In the genomic region with DNA sequence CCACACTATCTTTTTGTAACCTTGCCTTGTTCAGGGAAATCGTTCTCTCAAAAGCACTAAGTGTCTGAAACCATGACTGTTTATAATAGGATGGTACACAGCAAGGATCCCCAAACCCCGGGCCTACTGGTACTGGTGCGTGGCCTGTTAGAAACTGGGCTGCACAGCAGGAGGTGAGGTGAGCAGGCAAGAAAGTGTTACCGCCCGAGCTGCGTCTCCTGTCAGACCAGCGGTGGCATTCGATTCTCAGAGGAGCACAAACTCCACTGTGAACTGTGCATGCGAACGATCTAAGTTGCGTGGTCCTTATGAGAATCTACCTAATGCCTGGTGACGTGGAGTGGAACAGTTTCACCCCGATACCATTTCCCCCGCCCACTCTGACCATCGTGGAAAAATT, we compare ENCODE assay signal across 27 cellular contexts.
"Had no signal": no experiment of that assay in that cellular context is flagged by ENCODE, and none has a peak within 500 bp of the region (broad histone marks: within the 10 kb centered on the region; RNA-seq: fewer than 3 reads in every experiment).

No MANE protein-coding gene starts in this region.

- H3K4me3 ChIP-seq: ascending aorta, breast epithelium, coronary artery, dorsolateral prefrontal cortex had no signal

- ATAC-seq: activated naive CD4-positive, alpha-beta T cell treated with anti-CD3 and anti-CD28 coated beads, Interleukin-2, amount 50 U/mL, for 72 hours; activated T-cell treated with anti-CD3 and anti-CD28 coated beads, Interleukin-2, amount 50 U/mL, for 72 hours; esophagus mucosa had no signal

- H3K36me3 Mint-ChIP-seq: activated naive CD4-positive, alpha-beta T cell treated with anti-CD3 and anti-CD28 coated beads, Interleukin-2, amount 10 ng/mL, durations not matched to agents 7 days and 5 days; activated naive CD4-positive, alpha-beta T cell treated with anti-CD3 and anti-CD28 coated beads, Interleukin-2, amount 50 U/mL, for 72 hours; activated naive CD8-positive, alpha-beta T cell treated with anti-CD3 and anti-CD28 coated beads, Interleukin-2, amount 10 ng/mL, durations not matched to agents 7 days and 5 days; brain had no signal

- H3K9me3 Mint-ChIP-seq: activated CD4-positive, alpha-beta memory T cell treated with anti-CD3 and anti-CD28 coated beads, Interleukin-2, amount 10 ng/mL, durations not matched to agents 7 days and 5 days; activated CD4-positive, alpha-beta T cell treated with anti-CD3 and anti-CD28 coated beads, Interleukin-2, amount 10 ng/mL, durations not matched to agents 7 days and 5 days; activated naive CD4-positive, alpha-beta T cell treated with anti-CD3 and anti-CD28 coated beads, Interleukin-2, amount 10 ng/mL, durations not matched to agents 7 days and 5 days; activated naive CD8-positive, alpha-beta T cell treated with anti-CD3 and anti-CD28 coated beads, Interleukin-2, amount 10 ng/mL, durations not matched to agents 7 days and 5 days; brain; dendritic cell treated with granulocyte-macrophage colony-stimulating factor and Interleukin-4, amounts not matched to agents 40 ng/mL and 50 ng/mL, for 4 days; endodermal cell had no signal

- H3K4me3 Mint-ChIP-seq: activated CD4-positive, alpha-beta memory T cell treated with anti-CD3 and anti-CD28 coated beads, Interleukin-2, amount 10 ng/mL, durations not matched to agents 7 days and 5 days; activated CD4-positive, alpha-beta T cell treated with anti-CD3 and anti-CD28 coated beads, Interleukin-2, amount 10 ng/mL, durations not matched to agents 7 days and 5 days; activated naive CD4-positive, alpha-beta T cell treated with anti-CD3 and anti-CD28 coated beads, Interleukin-2, amount 10 ng/mL, durations not matched to agents 7 days and 5 days; activated naive CD8-positive, alpha-beta T cell treated with anti-CD3 and anti-CD28 coated beads, Interleukin-2, amount 10 ng/mL, durations not matched to agents 7 days and 5 days; activated T-cell treated with anti-CD3 and anti-CD28 coated beads, Interleukin-2, amount 50 U/mL, for 24 hours; activated T-cell treated with anti-CD3 and anti-CD28 coated beads, Interleukin-2, amount 50 U/mL, for 72 hours; brain; central memory CD8-positive, alpha-beta T cell; dendritic cell treated with granulocyte-macrophage colony-stimulating factor and Interleukin-4, amounts not matched to agents 40 ng/mL and 50 ng/mL, for 4 days; endodermal cell had no signal

- H3K27ac ChIP-seq: ascending aorta, breast epithelium, coronary artery, dorsolateral prefrontal cortex had no signal

- H3K27ac Mint-ChIP-seq: activated CD4-positive, alpha-beta memory T cell treated with anti-CD3 and anti-CD28 coated beads, Interleukin-2, amount 10 ng/mL, durations not matched to agents 7 days and 5 days; activated CD4-positive, alpha-beta T cell treated with anti-CD3 and anti-CD28 coated beads, Interleukin-2, amount 10 ng/mL, durations not matched to agents 7 days and 5 days; activated naive CD4-positive, alpha-beta T cell treated with anti-CD3 and anti-CD28 coated beads, Interleukin-2, amount 10 ng/mL, durations not matched to agents 7 days and 5 days; activated naive CD4-positive, alpha-beta T cell treated with anti-CD3 and anti-CD28 coated beads, Interleukin-2, amount 50 U/mL, for 72 hours; activated naive CD8-positive, alpha-beta T cell treated with anti-CD3 and anti-CD28 coated beads, Interleukin-2, amount 10 ng/mL, durations not matched to agents 7 days and 5 days; activated T-cell treated with anti-CD3 and anti-CD28 coated beads, Interleukin-2, amount 50 U/mL, for 24 hours; activated T-cell treated with anti-CD3 and anti-CD28 coated beads, Interleukin-2, amount 50 U/mL, for 72 hours; brain; dendritic cell treated with granulocyte-macrophage colony-stimulating factor and Interleukin-4, amounts not matched to agents 40 ng/mL and 50 ng/mL, for 4 days; endodermal cell had no signal

- H3K36me3 ChIP-seq: ascending aorta, breast epithelium had no signal

- H3K27me3 ChIP-seq: ascending aorta, breast epithelium, dorsolateral prefrontal cortex had no signal

- H3K4me1 Mint-ChIP-seq: activated CD4-positive, alpha-beta memory T cell treated with anti-CD3 and anti-CD28 coated beads, Interleukin-2, amount 10 ng/mL, durations not matched to agents 7 days and 5 days; activated CD4-positive, alpha-beta T cell treated with anti-CD3 and anti-CD28 coated beads, Interleukin-2, amount 10 ng/mL, durations not matched to agents 7 days and 5 days; activated naive CD4-positive, alpha-beta T cell treated with anti-CD3 and anti-CD28 coated beads, Interleukin-2, amount 10 ng/mL, durations not matched to agents 7 days and 5 days; activated naive CD8-positive, alpha-beta T cell treated with anti-CD3 and anti-CD28 coated beads, Interleukin-2, amount 10 ng/mL, durations not matched to agents 7 days and 5 days; brain; central memory CD8-positive, alpha-beta T cell had no signal

- H3K4me1 ChIP-seq: breast epithelium had no signal

- DNase-seq: activated CD4-positive, alpha-beta memory T cell treated with anti-CD3 and anti-CD28 coated beads, Interleukin-2, amount 10 ng/mL, durations not matched to agents 7 days and 5 days; activated CD4-positive, alpha-beta T cell treated with anti-CD3 and anti-CD28 coated beads for 1 hour; activated CD4-positive, alpha-beta T cell treated with anti-CD3 and anti-CD28 coated beads for 4 hours; activated CD4-positive, alpha-beta T cell treated with anti-CD3 and anti-CD28 coated beads, Interleukin-2, amount 10 ng/mL, durations not matched to agents 7 days and 5 days; activated CD4-positive, alpha-beta T cell treated with anti-CD3 and anti-CD28 coated beads, Interleukin-2, amount 50 U/mL, for 4 hours; activated CD8-positive, alpha-beta memory T cell treated with anti-CD3 and anti-CD28 coated beads, Interleukin-2, amount 50 U/mL, for 48 hours; activated gamma-delta T cell; activated naive CD4-positive, alpha-beta T cell; activated naive CD4-positive, alpha-beta T cell treated with anti-CD3 and anti-CD28 coated beads, Interleukin-2, amount 10 ng/mL, durations not matched to agents 7 days and 5 days; activated naive CD8-positive, alpha-beta T cell treated with anti-CD3 and anti-CD28 coated beads, Interleukin-2, amount 10 ng/mL, durations not matched to agents 7 days and 5 days; activated T-cell treated with anti-CD3 and anti-CD28 coated beads for 4 hours; activated T-cell treated with anti-CD3 and anti-CD28 coated beads, Interleukin-2, amount 50 U/mL, for 24 hours; activated T-cell treated with anti-CD3 and anti-CD28 coated beads, Interleukin-2, amount 50 U/mL, for 72 hours; dorsolateral prefrontal cortex; effector memory CD4-positive, alpha-beta T cell; endodermal cell; foreskin fibroblast; head of caudate nucleus; T-helper 2 cell had no signal

- H3K27me3 Mint-ChIP-seq: activated CD4-positive, alpha-beta memory T cell treated with anti-CD3 and anti-CD28 coated beads, Interleukin-2, amount 10 ng/mL, durations not matched to agents 7 days and 5 days; activated CD4-positive, alpha-beta T cell treated with anti-CD3 and anti-CD28 coated beads, Interleukin-2, amount 10 ng/mL, durations not matched to agents 7 days and 5 days; activated naive CD4-positive, alpha-beta T cell treated with anti-CD3 and anti-CD28 coated beads, Interleukin-2, amount 10 ng/mL, durations not matched to agents 7 days and 5 days; activated naive CD8-positive, alpha-beta T cell treated with anti-CD3 and anti-CD28 coated beads, Interleukin-2, amount 10 ng/mL, durations not matched to agents 7 days and 5 days; activated T-cell treated with anti-CD3 and anti-CD28 coated beads, Interleukin-2, amount 50 U/mL, for 24 hours; brain; central memory CD8-positive, alpha-beta T cell; dendritic cell treated with granulocyte-macrophage colony-stimulating factor and Interleukin-4, amounts not matched to agents 40 ng/mL and 50 ng/mL, for 4 days had no signal
